Comparison of ENCODE assay signal across 8 cellular contexts in the genomic region with DNA sequence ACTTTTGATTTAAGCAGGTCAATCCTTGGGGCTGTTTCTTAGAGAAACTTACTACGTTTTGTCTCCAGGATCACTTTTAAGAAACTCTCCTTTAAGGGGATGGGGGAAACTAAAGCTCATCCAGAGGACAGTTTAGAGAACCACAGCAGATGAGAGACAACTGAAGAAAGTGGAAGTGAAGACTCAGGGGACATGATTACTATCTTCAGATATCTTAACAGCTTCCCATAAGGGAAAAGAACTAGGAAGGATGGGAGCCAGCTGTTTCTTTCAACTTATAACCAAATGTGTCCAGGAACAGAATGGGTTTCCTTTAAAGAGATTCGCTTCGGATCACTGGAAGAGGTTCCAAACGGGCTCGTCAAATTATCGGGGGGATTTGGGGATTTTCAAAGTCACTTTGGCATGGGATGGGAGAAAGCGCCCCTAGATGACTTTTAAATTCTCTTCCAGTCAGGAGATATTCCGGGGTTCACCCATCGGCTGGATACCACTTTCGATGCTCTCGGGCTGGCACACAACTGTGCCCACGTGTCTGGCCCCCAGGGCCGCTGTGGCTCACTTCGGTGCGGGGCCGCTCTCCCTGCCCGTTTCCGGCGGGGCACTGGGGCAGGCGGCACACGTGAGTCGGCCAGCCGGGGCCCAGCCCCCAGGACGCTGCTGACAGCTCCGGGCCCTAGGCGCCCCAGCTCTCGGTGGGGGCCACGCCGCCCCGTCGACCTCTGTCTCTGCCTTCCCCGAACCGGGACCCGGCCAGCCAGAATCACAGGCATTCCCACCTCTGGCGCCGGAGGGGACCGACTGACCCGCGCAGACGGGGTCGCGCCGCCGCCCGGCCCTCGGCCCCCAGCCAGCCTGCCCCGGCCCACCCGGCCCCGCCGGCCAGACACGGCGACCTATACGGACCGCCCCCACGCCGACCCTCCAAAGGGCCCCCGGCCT. TPM values are rescaled to one million over a fixed set of nuclear protein-coding genes. Genes with fewer than 3 reads are reported as not detected.
DNase-seq lines count a peak whose midpoint lies in the region; ATAC-seq and TF ChIP-seq lines count a peak whose summit lies in the region.

No MANE protein-coding gene starts in this region.

- H3K4me1 ChIP-seq in SJCRH30 = peaks cover 45% of the 10 kb centered on the region

- DNase-seq in BJ (ENCODE audit: low read depth) (no peak), SJCRH30 (peak; percentile 68 to 73), cardiac septum (ENCODE audit: low spot score) (peak; percentile 82), pons (ENCODE audit: low spot score) (peak; percentile 45), NCI-H128 (lab: John Stamatoyannopoulos, UW; ENCODE audit: unreplicated experiment) (no peak)
- DNase-seq in activated naive CD4-positive, alpha-beta T cell treated with anti-CD3 and anti-CD28 coated beads, Interleukin-2, amount 50 U/mL, for 72 hours (ENCODE audit: low spot score in 2 of 2) = peak; percentile 46 to 67

- no peaks in the 10 kb centered on the region for H3K36me3 ChIP-seq in BJ (ENCODE audit: control insufficient read depth, insufficient read depth, low read length)
- peaks cover 1% of the 10 kb centered on the region for H3K36me3 ChIP-seq in SJCRH30

- H3K27ac Mint-ChIP-seq in activated naive CD4-positive, alpha-beta T cell treated with anti-CD3 and anti-CD28 coated beads, Interleukin-2, amount 50 U/mL, for 72 hours = peak overlapping the region; percentile 54 to 84

- peak overlapping the region; percentile 73 for H3K27ac ChIP-seq in SJCRH30

- TF ChIP-seq CTCF in BJ (IDR thresholded peaks at IDR 0.05; ENCODE audit: insufficient read depth, low read depth, low read length) = no peak

- CTCF ChIA-PET in BJ (lab: Yijun Ruan, JAX) = interaction anchor here (0.6 to 1.0 kb wide), 2 partner anchors 218 to 1690 kb away, joined by 3 to 4 read pairs; no protein-coding TSS in a partner anchor

- H3K36me3 Mint-ChIP-seq in activated naive CD4-positive, alpha-beta T cell treated with anti-CD3 and anti-CD28 coated beads, Interleukin-2, amount 50 U/mL, for 72 hours = peaks cover 5 to 6% of the 10 kb centered on the region in 2 donors

- peak overlapping the region; percentile 55 for H3K4me3 ChIP-seq in BJ (ENCODE audit: low read depth, low read length)
- peak overlapping the region; percentile 99 for H3K4me3 ChIP-seq in SJCRH30

- no peaks in the 10 kb centered on the region for H3K9me3 ChIP-seq in SJCRH30 (replicated peaks)

- H3K27me3 ChIP-seq in BJ (ENCODE audit: control insufficient read depth, insufficient read depth, low read length) (no peaks in the 10 kb centered on the region), SJCRH30 (no peaks in the 10 kb centered on the region)

- POLR2A ChIA-PET in BJ (lab: Charles Lee) = interaction anchor here (0.7 kb wide), 1 partner anchor 139 kb away, joined by 7 read pairs; no protein-coding TSS in a partner anchor

- peak; percentile 38 for ATAC-seq in HG03378 (IDR thresholded peaks at IDR 0.05; ENCODE audit: unreplicated experiment)
- peak; percentile 38 to 74 for ATAC-seq in activated naive CD4-positive, alpha-beta T cell treated with anti-CD3 and anti-CD28 coated beads, Interleukin-2, amount 50 U/mL, for 72 hours

- intact Hi-C loops in cardiac septum (cut with DNase I) = loop anchor here (5.0 kb wide), 2 partner anchors 84 to 139 kb away; no protein-coding TSS in a partner anchor

- TF ChIP-seq POLR2A in GM19099 (IDR thresholded peaks at IDR 0.05; ENCODE audit: extremely low read depth, insufficient read length, low read depth) = peak; percentile 57

- H3K9me3 Mint-ChIP-seq in activated naive CD4-positive, alpha-beta T cell treated with anti-CD3 and anti-CD28 coated beads, Interleukin-2, amount 50 U/mL, for 72 hours = no peaks in the 10 kb centered on the region

RNA-seq across cellular contexts. Expression of a gene that starts 1.0 kb away (rescaled TPM):
- 32.0 and 44.9 TPM in 2 replicates for polyA plus RNA-seq in BJ (2011; rRNA removed)
- polyA minus RNA-seq in BJ (2011; rRNA and poly(A)+ RNA removed) = 42.4 and 44.1 TPM in 2 replicates
- total RNA-seq in SJCRH30 (2014; rRNA removed; shearing (Covaris generic)) = 43.1 and 51.0 TPM in 2 replicates
- 10 to 100 TPM; 18.0 to 24.3 TPM for total RNA-seq in activated naive CD4-positive, alpha-beta T cell treated with anti-CD3 and anti-CD28 coated beads, Interleukin-2, amount 50 U/mL, for 72 hours
- total RNA-seq in cardiac septum = 47.3 TPM

Comparison
In these comparisons a context has a peak if more than half of its experiments do, and no peak if none do; other contexts are left out.
1. DNase-seq: peak in SJCRH30 (2 of 2), activated naive CD4-positive, alpha-beta T cell treated with anti-CD3 and anti-CD28 coated beads, Interleukin-2, amount 50 U/mL, for 72 hours (2 of 2), cardiac septum (single experiment) and pons (single experiment); none in BJ (single experiment) and NCI-H128 (single experiment).